8 cellular contexts compared by ENCODE assay signal in genomic region chr20:20860078-20860806, GRCh38.
DNase-seq lines count a peak whose midpoint lies in the region; TF ChIP-seq lines count a peak whose summit lies in the region.

No MANE protein-coding gene starts in this region.

- H3K4me2 ChIP-seq in parathyroid adenoma (ENCODE audit: low read length): no peak overlapping the region

- H3K4me3 Mint-ChIP-seq in type B pancreatic cell: no peak overlapping the region

- peak; percentile 91 for TF ChIP-seq CTCF in parathyroid adenoma (IDR thresholded peaks at IDR 0.05)
- peak; percentile 98 for TF ChIP-seq CTCF in type B pancreatic cell (conservative IDR thresholded peaks at IDR 0.05)

- in situ Hi-C loops in HAP-1 (cut with MboI; ENCODE audit: low sequenced_read_pairs): loop anchor here (5.0 kb wide), 1 partner anchor 377 kb away; no protein-coding TSS in a partner anchor

- H2AFZ ChIP-seq in parathyroid adenoma: no peak overlapping the region

- H3K9me3 ChIP-seq in HAP-1 (no peaks in the 10 kb centered on the region), parathyroid adenoma (ENCODE audit: control insufficient read depth, low read length) (no peaks in the 10 kb centered on the region)

- peak; percentile 88 for DNase-seq in ELR (ENCODE audit: low read depth)
- DNase-seq in HAP-1 (ENCODE audit: low spot score in 2 of 2): peak; percentile 79 to 97
- peak; percentile 86 for DNase-seq in NCI-H1092 treated with DMSO at 0.1 percent for 48 hours (lab: John Stamatoyannopoulos, UW)
- peak; percentile 73 for DNase-seq in SK-N-DZ (ENCODE audit: low spot score)
- peak; percentile 73 to 93 (median 82) for DNase-seq in activated naive CD4-positive, alpha-beta T cell (lab: John Stamatoyannopoulos, UW)
- DNase-seq in glomerular visceral epithelial cell (ENCODE audit: extremely low spot score): peak; percentile 81
- DNase-seq in type B pancreatic cell (ENCODE audit: extremely low spot score, unreplicated experiment): peak; percentile 94

- H3K27me3 ChIP-seq in HAP-1 (ENCODE audit: low read depth) (peaks cover 5% of the 10 kb centered on the region; the same call in 1 of the 2 replicates), parathyroid adenoma (ENCODE audit: control insufficient read depth, insufficient read depth, low read length) (no peaks in the 10 kb centered on the region)

- H3K79me2 ChIP-seq in parathyroid adenoma: no peaks in the 10 kb centered on the region

- H3K9me3 Mint-ChIP-seq in type B pancreatic cell: no peaks in the 10 kb centered on the region

- no peak overlapping the region for H3K9ac ChIP-seq in parathyroid adenoma

- H3K27ac ChIP-seq in parathyroid adenoma: no peak overlapping the region

- H3K4me3 ChIP-seq in HAP-1 (no peak overlapping the region), parathyroid adenoma (ENCODE audit: low read depth, low read length) (no peak overlapping the region)

- no peaks in the 10 kb centered on the region for H3K36me3 Mint-ChIP-seq in type B pancreatic cell

- H3K27me3 Mint-ChIP-seq in type B pancreatic cell: peaks cover 57% of the 10 kb centered on the region

- H3K27ac Mint-ChIP-seq in type B pancreatic cell: no peak overlapping the region

- no peaks in the 10 kb centered on the region for H3K4me1 ChIP-seq in HAP-1
- no peaks in the 10 kb centered on the region for H3K4me1 ChIP-seq in parathyroid adenoma

- H3K36me3 ChIP-seq in HAP-1 (replicated peaks): no peaks in the 10 kb centered on the region
- H3K36me3 ChIP-seq in parathyroid adenoma (ENCODE audit: control insufficient read depth, insufficient read depth, low read length): no peaks in the 10 kb centered on the region

- H3K4me1 Mint-ChIP-seq in type B pancreatic cell (ENCODE audit: unreplicated experiment): no peaks in the 10 kb centered on the region
